In genomic region chr1:145726193-145726592, GRCh38 we compare ENCODE assay signal across 1 cellular context. TPM values are rescaled to one million over a fixed set of nuclear protein-coding genes. Genes with fewer than 3 reads are reported as not detected.
"Had no signal": no experiment of that assay in that cellular context is flagged by ENCODE, and none has a peak within 500 bp of the region (broad histone marks: within the 10 kb centered on the region; RNA-seq: fewer than 3 reads in every experiment).

No MANE protein-coding gene starts in this region.

RNA-seq across cellular contexts. Expression of gene CD160, which starts 6.9 kb away (rescaled TPM):
- total RNA-seq: G401 had no signal
